In the genomic region with DNA sequence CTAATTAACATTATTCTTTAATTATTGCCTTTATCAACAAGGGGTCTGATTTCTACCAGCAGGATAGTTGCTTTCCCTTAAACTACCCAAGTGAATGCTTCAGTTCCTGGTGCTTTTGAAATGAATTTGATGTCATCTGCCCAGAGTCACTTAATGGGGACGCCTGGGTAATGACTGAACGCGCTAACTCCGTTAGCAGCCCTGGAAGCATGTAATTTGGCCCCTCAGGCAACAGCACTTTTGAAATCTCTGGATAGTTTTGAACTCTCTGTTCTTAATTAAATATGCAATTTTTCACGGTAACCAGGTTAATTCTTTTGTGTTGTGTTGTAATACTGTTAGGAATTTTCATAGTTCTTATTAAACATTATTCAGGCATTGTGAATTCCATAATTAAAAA, we compare ENCODE assay signal across 14 cellular contexts. TPM values are rescaled to one million over a fixed set of nuclear protein-coding genes. Genes with fewer than 3 reads are reported as not detected.
A peak's percentile ranks its signal among the peaks of the same experiment; 100 is the strongest.
DNase-seq lines count a peak whose midpoint lies in the region; ATAC-seq and TF ChIP-seq lines count a peak whose summit lies in the region.
"Had no signal": no experiment of that assay in that cellular context is flagged by ENCODE, and none has a peak within 500 bp of the region (broad histone marks: within the 10 kb centered on the region; RNA-seq: fewer than 3 reads in every experiment).

No MANE protein-coding gene starts in this region.

- H3K36me3 Mint-ChIP-seq in T-helper 2 cell treated with Interferon-gamma antibody and Interleukin-4, amounts not matched to agents 5 μg/mL and 100 μg/mL, for 36 hours (ENCODE audit: low read depth), result peaks cover 18% of the 10 kb centered on the region
- peaks cover 11% of the 10 kb centered on the region for H3K36me3 Mint-ChIP-seq in activated naive CD8-positive, alpha-beta T cell treated with anti-CD3 and anti-CD28 coated beads, Interleukin-2, amount 50 U/mL, for 24 hours (ENCODE audit: low read depth)
- no peaks in the 10 kb centered on the region for H3K36me3 Mint-ChIP-seq in nephron progenitor cell (ENCODE audit: low read depth)

- no peaks in the 10 kb centered on the region for H3K27me3 ChIP-seq in H7 (ENCODE audit: control insufficient read depth, insufficient read depth, low read length)

- no peak for DNase-seq in T-helper 2 cell treated with Interferon-gamma antibody and Interleukin-4, amounts not matched to agents 5 μg/mL and 100 μg/mL, for 36 hours (ENCODE audit: low spot score)
- DNase-seq in T-helper 2 cell, result no peak
- peak; percentile 13 for DNase-seq in NCI-H1105 (lab: John Stamatoyannopoulos, UW)
- DNase-seq in activated naive CD8-positive, alpha-beta T cell treated with anti-CD3 and anti-CD28 coated beads, Interleukin-2, amount 50 U/mL, for 24 hours, result no peak
- DNase-seq in nephron progenitor cell, result no peak
- DNase-seq in H7, result no peak
- DNase-seq in anterior cingulate cortex (lab: John Stamatoyannopoulos, UW), result no peak
- DNase-seq in COLO668 (lab: John Stamatoyannopoulos, UW; ENCODE audit: unreplicated experiment), result no peak
- DNase-seq: activated CD8-positive, alpha-beta memory T cell treated with anti-CD3 and anti-CD28 coated beads, Interleukin-2, amount 50 U/mL, for 4 hours; NCI-H1694 treated with DMSO at 0.1 percent for 48 hours; NCI-H524 treated with DMSO at 0.1 percent for 48 hours had no signal

- peaks cover 16% of the 10 kb centered on the region for H3K9me3 Mint-ChIP-seq in T-helper 2 cell treated with Interferon-gamma antibody and Interleukin-4, amounts not matched to agents 5 μg/mL and 100 μg/mL, for 36 hours
- peaks cover 15% of the 10 kb centered on the region for H3K9me3 Mint-ChIP-seq in activated naive CD8-positive, alpha-beta T cell treated with anti-CD3 and anti-CD28 coated beads, Interleukin-2, amount 50 U/mL, for 24 hours
- H3K9me3 Mint-ChIP-seq in nephron progenitor cell, result no peaks in the 10 kb centered on the region
- H3K9me3 Mint-ChIP-seq: GM23338 had no signal

- H3K4me1 Mint-ChIP-seq in T-helper 2 cell treated with Interferon-gamma antibody and Interleukin-4, amounts not matched to agents 5 μg/mL and 100 μg/mL, for 36 hours (ENCODE audit: low read depth), result peaks cover 22% of the 10 kb centered on the region
- peaks cover 27% of the 10 kb centered on the region for H3K4me1 Mint-ChIP-seq in activated naive CD8-positive, alpha-beta T cell treated with anti-CD3 and anti-CD28 coated beads, Interleukin-2, amount 50 U/mL, for 24 hours
- H3K4me1 Mint-ChIP-seq in nephron progenitor cell, result peaks cover 42% of the 10 kb centered on the region

- H3K4me3 ChIP-seq in H7 (ENCODE audit: insufficient read depth, low read depth, low read length), result no peak overlapping the region
- H3K4me3 ChIP-seq: GM23338 had no signal

- no peaks in the 10 kb centered on the region for H3K36me3 ChIP-seq in H7 (replicated peaks; ENCODE audit: control insufficient read depth, insufficient read depth, low read length)

- H3K27ac Mint-ChIP-seq in T-helper 2 cell treated with Interferon-gamma antibody and Interleukin-4, amounts not matched to agents 5 μg/mL and 100 μg/mL, for 36 hours, result peak overlapping the region; percentile 100
- H3K27ac Mint-ChIP-seq in activated naive CD8-positive, alpha-beta T cell treated with anti-CD3 and anti-CD28 coated beads, Interleukin-2, amount 50 U/mL, for 24 hours, result peak overlapping the region; percentile 91
- H3K27ac Mint-ChIP-seq in nephron progenitor cell, result peak overlapping the region; percentile 60
- H3K27ac Mint-ChIP-seq: GM23338 had no signal

- TF ChIP-seq CTCF in nephron progenitor cell (IDR thresholded peaks at IDR 0.05), result no peak

- no peak for ATAC-seq in activated naive CD8-positive, alpha-beta T cell treated with anti-CD3 and anti-CD28 coated beads, Interleukin-2, amount 50 U/mL, for 24 hours
- ATAC-seq: GM23338 had no signal

- H3K4me3 Mint-ChIP-seq in T-helper 2 cell treated with Interferon-gamma antibody and Interleukin-4, amounts not matched to agents 5 μg/mL and 100 μg/mL, for 36 hours, result no peak overlapping the region
- H3K4me3 Mint-ChIP-seq in activated naive CD8-positive, alpha-beta T cell treated with anti-CD3 and anti-CD28 coated beads, Interleukin-2, amount 50 U/mL, for 24 hours, result no peak overlapping the region
- no peak overlapping the region for H3K4me3 Mint-ChIP-seq in nephron progenitor cell
- H3K4me3 Mint-ChIP-seq: GM23338 had no signal

- H3K27me3 Mint-ChIP-seq in T-helper 2 cell treated with Interferon-gamma antibody and Interleukin-4, amounts not matched to agents 5 μg/mL and 100 μg/mL, for 36 hours (ENCODE audit: low read depth), result no peaks in the 10 kb centered on the region
- no peaks in the 10 kb centered on the region for H3K27me3 Mint-ChIP-seq in activated naive CD8-positive, alpha-beta T cell treated with anti-CD3 and anti-CD28 coated beads, Interleukin-2, amount 50 U/mL, for 24 hours
- peaks cover 7% of the 10 kb centered on the region for H3K27me3 Mint-ChIP-seq in nephron progenitor cell (ENCODE audit: low read depth, poor library complexity)

RNA-seq across cellular contexts. Expression of gene CUX2, which starts 23.8 kb away (rescaled TPM):
- total RNA-seq in H7 (2014; rRNA removed; shearing (Covaris generic)), result 4.2 and 4.5 TPM in 2 replicates
- total RNA-seq: dermis microvascular lymphatic vessel endothelial cell, osteocyte had no signal
